1 cellular context compared by ENCODE assay signal in genomic region chr6:116397960-116398359, GRCh38.
TF ChIP-seq lines count a peak whose summit lies in the region.

No MANE protein-coding gene starts in this region.

TF ChIP-seq in GM12878, 131 proteins besides CTCF, POLR2A, EP300 and RAD21 (continued from another document):
- TF ChIP-seq ZBED1 (IDR thresholded peaks at IDR 0.05; ENCODE audit: borderline replicate concordance): no peak
- TF ChIP-seq EGR1 (IDR thresholded peaks at IDR 0.05; ENCODE audit: borderline replicate concordance in 1 of 2, low read depth in 2 of 2, low read length in 2 of 2): no peak
- no peak for TF ChIP-seq EED (IDR thresholded peaks at IDR 0.05; ENCODE audit: low read depth)
- no peak for TF ChIP-seq PBX3 (IDR thresholded peaks at IDR 0.05; ENCODE audit: insufficient replicate concordance, low read depth, low read length)
- TF ChIP-seq RUNX3 (IDR thresholded peaks at IDR 0.05; ENCODE audit: low read length): no peak
- no peak for TF ChIP-seq MYC (IDR thresholded peaks at IDR 0.05; ENCODE audit: insufficient read depth, insufficient read length, insufficient replicate concordance, low read length, severe bottlenecking)
- TF ChIP-seq MEF2B (IDR thresholded peaks at IDR 0.05; ENCODE audit: partially characterized antibody, poor library complexity, severe bottlenecking): no peak
- TF ChIP-seq POU2F2 (IDR thresholded peaks at IDR 0.05; ENCODE audit: borderline replicate concordance, low read depth, low read length): no peak
- TF ChIP-seq ASH2L (IDR thresholded peaks at IDR 0.05; ENCODE audit: borderline replicate concordance, low read depth): no peak
- no peak for TF ChIP-seq SRF (IDR thresholded peaks at IDR 0.05; ENCODE audit: low read depth in 2 of 2, low read length in 2 of 2)
